In genomic region chr1:87024936-87025537, GRCh38 we compare ENCODE assay signal across 8 cellular contexts.
A peak's percentile ranks its signal among the peaks of the same experiment; 100 is the strongest.
DNase-seq lines count a peak whose midpoint lies in the region; ATAC-seq lines count a peak whose summit lies in the region.

No MANE protein-coding gene starts in this region.

- no peak overlapping the region for H2AK5ac ChIP-seq in mesendoderm (ENCODE audit: low read length)

- H3K9me3 Mint-ChIP-seq in activated T-cell treated with anti-CD3 and anti-CD28 coated beads, Interleukin-2, amount 50 U/mL, for 4 hours = no peaks in the 10 kb centered on the region

- peaks cover 2% of the 10 kb centered on the region for H3K79me1 ChIP-seq in mesendoderm (ENCODE audit: low read length)

- no peaks in the 10 kb centered on the region for H3K27me3 ChIP-seq in mesendoderm (ENCODE audit: insufficient read depth, low read length, poor library complexity)

- no peak overlapping the region for H2BK120ac ChIP-seq in mesendoderm (ENCODE audit: low read depth, low read length)

- no peak overlapping the region for H3K56ac ChIP-seq in mesendoderm (ENCODE audit: low read length)

- H3K4me3 ChIP-seq in mesendoderm (ENCODE audit: low read length) = no peak overlapping the region

- no peaks in the 10 kb centered on the region for H3K27me3 Mint-ChIP-seq in activated T-cell treated with anti-CD3 and anti-CD28 coated beads, Interleukin-2, amount 50 U/mL, for 4 hours (ENCODE audit: low read depth)

- no CpG with 5 or more reads among the region's 2 CpGs for WGBS in mesendoderm (ENCODE audit: extremely low coverage, insufficient coverage, low lambda C conversion rate)

- intact Hi-C loops in posterior vena cava (cut with DNase I) = no loop called here

- no peak overlapping the region for H3K9ac ChIP-seq in mesendoderm (ENCODE audit: low read length)

- no peaks in the 10 kb centered on the region for H3K36me3 Mint-ChIP-seq in activated T-cell treated with anti-CD3 and anti-CD28 coated beads, Interleukin-2, amount 50 U/mL, for 4 hours (ENCODE audit: insufficient read depth)

- peak; percentile 34 for DNase-seq in COLO668 (lab: John Stamatoyannopoulos, UW; ENCODE audit: unreplicated experiment)
- peak; percentile 33 for DNase-seq in NCI-H460 (ENCODE audit: extremely low read depth, low read depth)
- DNase-seq in cerebellar cortex (ENCODE audit: low spot score) = peak; percentile 76
- DNase-seq in mesendoderm = peak; percentile 78
- no peak for DNase-seq in activated T-cell treated with anti-CD3 and anti-CD28 coated beads, Interleukin-2, amount 50 U/mL, for 4 hours
- no peak for DNase-seq in posterior vena cava (ENCODE audit: low spot score)

- peaks cover 6% of the 10 kb centered on the region for H3K4me1 Mint-ChIP-seq in activated T-cell treated with anti-CD3 and anti-CD28 coated beads, Interleukin-2, amount 50 U/mL, for 4 hours (ENCODE audit: low read depth)

- H3K4me2 ChIP-seq in mesendoderm (ENCODE audit: low read length) = no peak overlapping the region

- no peak overlapping the region for H2BK15ac ChIP-seq in mesendoderm (replicated peaks; ENCODE audit: low read depth)

- no peak overlapping the region for H3K18ac ChIP-seq in mesendoderm (ENCODE audit: low read length)

- H3K27ac ChIP-seq in mesendoderm (ENCODE audit: low read depth, low read length) = no peak overlapping the region

- H4K5ac ChIP-seq in mesendoderm (ENCODE audit: low read length) = no peak overlapping the region

- H3K4me3 Mint-ChIP-seq in activated T-cell treated with anti-CD3 and anti-CD28 coated beads, Interleukin-2, amount 50 U/mL, for 4 hours = no peak overlapping the region

- H3K36me3 ChIP-seq in mesendoderm (ENCODE audit: control insufficient read depth, insufficient read depth, low read length) = no peaks in the 10 kb centered on the region

- no peak overlapping the region for H2BK5ac ChIP-seq in mesendoderm (ENCODE audit: low read length)

- no peaks in the 10 kb centered on the region for H3K79me2 ChIP-seq in mesendoderm (ENCODE audit: control insufficient read depth, insufficient read depth, low read length)

- ATAC-seq in GM18907 (IDR thresholded peaks at IDR 0.05; ENCODE audit: unreplicated experiment) = peak; percentile 79
- peak; percentile 72 for ATAC-seq in HG03196 (IDR thresholded peaks at IDR 0.05; ENCODE audit: unreplicated experiment)
- no peak for ATAC-seq in activated T-cell treated with anti-CD3 and anti-CD28 coated beads, Interleukin-2, amount 50 U/mL, for 4 hours

- no peak overlapping the region for H4K8ac ChIP-seq in mesendoderm (ENCODE audit: low read depth, low read length)

- no peaks in the 10 kb centered on the region for H3K4me1 ChIP-seq in mesendoderm (ENCODE audit: control insufficient read depth, low read depth, low read length)

- no peak overlapping the region for H3K4ac ChIP-seq in mesendoderm (ENCODE audit: low read depth, low read length)

- H3K23ac ChIP-seq in mesendoderm (ENCODE audit: low read length) = no peak overlapping the region

Comparison
In these comparisons a context has a peak if more than half of its experiments do, and no peak if none do; other contexts are left out.
1. DNase-seq: peak in COLO668 (single experiment), NCI-H460 (single experiment), cerebellar cortex (single experiment) and mesendoderm (single experiment); none in activated T-cell treated with anti-CD3 and anti-CD28 coated beads, Interleukin-2, amount 50 U/mL, for 4 hours (single experiment) and posterior vena cava (single experiment).
2. ATAC-seq: peak in GM18907 (single experiment) and HG03196 (single experiment); none in activated T-cell treated with anti-CD3 and anti-CD28 coated beads, Interleukin-2, amount 50 U/mL, for 4 hours (0 of 2).